ENCODE assay signal across 20 cellular contexts in the genomic region with DNA sequence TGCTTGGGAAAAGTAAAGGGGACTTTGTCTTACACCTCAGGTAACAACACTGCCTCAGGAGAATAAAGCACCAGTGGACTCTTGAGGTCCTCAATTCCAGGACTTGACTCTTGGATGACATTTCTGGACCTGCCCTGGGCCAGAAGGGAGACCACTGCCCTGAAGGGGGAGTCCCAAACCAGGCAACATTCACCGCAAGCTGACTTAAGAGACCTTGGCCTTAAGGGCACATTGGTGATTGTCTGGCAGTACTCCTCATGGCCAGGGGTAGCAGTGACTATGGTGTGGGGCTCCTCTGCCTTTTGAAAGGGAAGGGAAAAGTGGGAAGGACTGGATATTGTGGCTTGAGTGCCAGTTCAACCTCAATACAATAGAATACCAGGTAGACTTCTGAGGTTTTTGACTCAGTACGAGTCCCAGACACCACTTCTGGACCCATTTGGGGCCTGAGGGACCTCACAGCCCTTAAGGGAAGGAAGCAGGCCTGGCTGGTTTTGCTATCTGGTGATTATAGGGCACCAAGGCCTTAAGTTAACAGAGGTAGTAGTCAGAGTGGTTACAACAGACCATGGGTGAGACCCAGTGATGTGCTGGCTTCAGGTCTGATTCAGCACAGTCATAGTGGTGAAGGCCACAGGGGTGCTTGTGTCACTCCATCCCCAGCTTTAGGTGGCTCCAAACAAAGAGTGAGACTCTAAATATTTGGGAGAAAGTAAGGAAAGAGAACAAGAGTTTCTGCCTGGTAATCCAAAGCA.
"Had no signal": no experiment of that assay in that cellular context is flagged by ENCODE, and none has a peak within 500 bp of the region (broad histone marks: within the 10 kb centered on the region; RNA-seq: fewer than 3 reads in every experiment).

No MANE protein-coding gene starts in this region.

- H3K27ac ChIP-seq: body of pancreas, epithelial cell of prostate, left lung, tibial artery, WERI-Rb-1 had no signal

- H3K9me3 ChIP-seq: body of pancreas had no signal

- H3K27me3 ChIP-seq: body of pancreas, left lung, tibial artery had no signal

- H3K4me1 Mint-ChIP-seq: activated CD4-positive, alpha-beta T cell treated with anti-CD3 and anti-CD28 coated beads for 36 hours; activated CD8-positive, alpha-beta memory T cell treated with anti-CD3 and anti-CD28 coated beads, Interleukin-2, amount 10 ng/mL, durations not matched to agents 7 days and 5 days; activated T-helper 17 cell treated with anti-CD3 and anti-CD28 coated beads, Interleukin-2, amount 50 U/mL, for 72 hours; neural crest cell had no signal

- H3K36me3 Mint-ChIP-seq: activated CD8-positive, alpha-beta memory T cell treated with anti-CD3 and anti-CD28 coated beads, Interleukin-2, amount 10 ng/mL, durations not matched to agents 7 days and 5 days had no signal

- H3K4me3 Mint-ChIP-seq: activated CD4-positive, alpha-beta T cell treated with anti-CD3 and anti-CD28 coated beads for 36 hours; activated CD8-positive, alpha-beta memory T cell treated with anti-CD3 and anti-CD28 coated beads, Interleukin-2, amount 10 ng/mL, durations not matched to agents 7 days and 5 days; activated T-helper 17 cell treated with anti-CD3 and anti-CD28 coated beads, Interleukin-2, amount 50 U/mL, for 72 hours; effector memory CD8-positive, alpha-beta T cell; neural crest cell; T-helper 1 cell treated with Interleukin-12 subunit alpha and Interleukin-12 subunit beta and Interleukin-4 antibody, amounts not matched to agents 30 μg/mL and 1 μg/mL, for 36 hours had no signal

- ATAC-seq: activated CD4-positive, alpha-beta T cell treated with anti-CD3 and anti-CD28 coated beads for 36 hours; activated CD8-positive, alpha-beta memory T cell treated with anti-CD3 and anti-CD28 coated beads, Interleukin-2, amount 10 ng/mL, durations not matched to agents 7 days and 5 days; activated T-helper 17 cell treated with anti-CD3 and anti-CD28 coated beads, Interleukin-2, amount 50 U/mL, for 72 hours; body of pancreas; effector memory CD8-positive, alpha-beta T cell; left lung; stimulated activated naive CD8-positive, alpha-beta T cell treated with anti-CD3 and anti-CD28 coated beads, Interleukin-15, Interleukin-2, amounts not matched to agents 100 U/mL and 50 U/mL, for 24 hours had no signal

- H3K27ac Mint-ChIP-seq: activated CD4-positive, alpha-beta T cell treated with anti-CD3 and anti-CD28 coated beads for 36 hours; activated CD8-positive, alpha-beta memory T cell treated with anti-CD3 and anti-CD28 coated beads, Interleukin-2, amount 10 ng/mL, durations not matched to agents 7 days and 5 days; activated T-helper 17 cell treated with anti-CD3 and anti-CD28 coated beads, Interleukin-2, amount 50 U/mL, for 72 hours; effector memory CD8-positive, alpha-beta T cell; progenitor cell of endocrine pancreas; T-helper 1 cell treated with Interleukin-12 subunit alpha and Interleukin-12 subunit beta and Interleukin-4 antibody, amounts not matched to agents 30 μg/mL and 1 μg/mL, for 36 hours had no signal

- H3K4me1 ChIP-seq: body of pancreas, tibial artery had no signal

- DNase-seq: activated CD4-positive, alpha-beta T cell treated with anti-CD3 and anti-CD28 coated beads for 36 hours; activated CD4-positive, alpha-beta T cell treated with anti-CD3 and anti-CD28 coated beads, Interleukin-2, amount 50 U/mL, for 48 hours; activated CD8-positive, alpha-beta memory T cell treated with anti-CD3 and anti-CD28 coated beads, Interleukin-2, amount 10 ng/mL, durations not matched to agents 7 days and 5 days; activated naive CD4-positive, alpha-beta T cell; body of pancreas; caudate nucleus; effector memory CD8-positive, alpha-beta T cell; foreskin fibroblast; left lung; mammary epithelial cell; stimulated activated CD4-positive, alpha-beta T cell treated with anti-CD3 and anti-CD28 coated beads, Interleukin-2, amount 100 ng/mL, for 24 hours; stimulated activated naive CD8-positive, alpha-beta T cell treated with anti-CD3 and anti-CD28 coated beads, Interleukin-15, Interleukin-2, amounts not matched to agents 100 U/mL and 50 U/mL, for 24 hours; substantia nigra; tibial artery; WERI-Rb-1 had no signal

- H3K4me3 ChIP-seq: body of pancreas, left lung, tibial artery had no signal

- H3K36me3 ChIP-seq: left lung, tibial artery, WERI-Rb-1 had no signal

- H3K27me3 Mint-ChIP-seq: activated CD8-positive, alpha-beta memory T cell treated with anti-CD3 and anti-CD28 coated beads, Interleukin-2, amount 10 ng/mL, durations not matched to agents 7 days and 5 days; effector memory CD8-positive, alpha-beta T cell; progenitor cell of endocrine pancreas had no signal
